Comparison of ENCODE assay signal across 18 cellular contexts in the genomic region with DNA sequence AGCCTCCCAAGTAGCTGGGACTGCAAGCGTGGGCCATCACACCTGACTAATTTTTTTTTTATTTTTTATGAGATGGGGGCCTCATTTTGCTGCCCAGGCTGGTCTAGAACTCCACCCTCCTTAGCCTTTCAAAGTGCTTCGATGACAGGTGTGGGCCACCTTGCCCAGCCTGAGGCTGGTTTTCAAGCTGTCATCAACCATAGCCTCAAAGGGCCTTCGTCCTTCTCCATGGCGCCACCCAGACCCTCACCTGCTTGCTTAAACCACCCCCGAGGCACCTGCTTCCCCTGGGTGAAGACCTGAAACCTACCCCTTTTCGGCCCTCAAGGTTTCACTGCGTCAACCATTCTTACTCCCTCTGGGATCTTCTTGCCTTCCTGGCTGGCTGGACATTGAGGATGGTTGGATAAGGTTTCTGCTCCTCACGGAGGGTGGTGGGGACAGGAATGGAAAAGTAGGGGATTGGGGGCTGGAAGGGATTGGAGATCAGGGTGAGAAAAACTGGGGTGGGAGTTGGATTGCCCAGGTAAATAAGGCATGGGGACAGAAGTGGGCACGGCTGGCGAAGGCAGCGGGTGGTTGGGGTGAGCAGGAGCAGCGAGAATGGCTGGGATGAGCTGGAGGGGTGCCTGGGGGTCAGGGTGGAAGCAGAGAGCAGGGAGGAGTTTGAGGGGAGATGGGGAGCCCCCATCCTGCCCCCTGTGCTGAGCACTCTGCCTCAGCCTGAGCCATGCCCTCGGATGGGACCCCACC. TPM values are rescaled to one million over a fixed set of nuclear protein-coding genes. Genes with fewer than 3 reads are reported as not detected.
DNase-seq lines count a peak whose midpoint lies in the region; ATAC-seq, FAIRE-seq and TF ChIP-seq lines count a peak whose summit lies in the region.
"Had no signal": no experiment of that assay in that cellular context is flagged by ENCODE, and none has a peak within 500 bp of the region (broad histone marks: within the 10 kb centered on the region; RNA-seq: fewer than 3 reads in every experiment).

No MANE protein-coding gene starts in this region.

- no peak for FAIRE-seq in GM12891 (lab: Jason Lieb, UNC)
- FAIRE-seq: G401.6 had no signal

- intact Hi-C loops in natural killer cell (cut with micrococcal nuclease), result no loop called here

- DNase-seq in activated naive CD4-positive, alpha-beta T cell (lab: John Stamatoyannopoulos, UW), result no peak
- peak; percentile 1 for DNase-seq in effector CD4-positive, alpha-beta T cell
- DNase-seq in natural killer cell (peak; percentile 1), GM12891 (ENCODE audit: insufficient read length, low spot score) (no peak), Ammon's horn (ENCODE audit: low spot score) (no peak)
- peak; percentile 0 for DNase-seq in stimulated activated naive CD8-positive, alpha-beta T cell treated with anti-CD3 and anti-CD28 coated beads, Interleukin-15, Interleukin-2, amounts not matched to agents 100 U/mL and 50 U/mL, for 24 hours
- DNase-seq: DND-41, NCI-H1048, NCI-H146, NCI-H2081 treated with DMSO at 0.1 percent for 48 hours, NCI-H510A treated with DMSO at 0.1 percent for 48 hours, SHP77 treated with DMSO at 0.1 percent for 48 hours had no signal

- peak overlapping the region; percentile 2 for H3K27ac Mint-ChIP-seq in activated naive CD4-positive, alpha-beta T cell treated with anti-CD3 and anti-CD28 coated beads, Interleukin-2, amount 50 U/mL, for 24 hours
- H3K27ac Mint-ChIP-seq in natural killer cell, result no peak overlapping the region
- H3K27ac Mint-ChIP-seq: GM23338 had no signal

- TF ChIP-seq POLR2A in GM12891 (IDR thresholded peaks at IDR 0.05; ENCODE audit: low read depth, low read length), result no peak

- no peaks in the 10 kb centered on the region for H3K9me3 Mint-ChIP-seq in activated naive CD4-positive, alpha-beta T cell treated with anti-CD3 and anti-CD28 coated beads, Interleukin-2, amount 50 U/mL, for 24 hours
- no peaks in the 10 kb centered on the region for H3K9me3 Mint-ChIP-seq in natural killer cell
- H3K9me3 Mint-ChIP-seq: GM23338 had no signal

- H3K36me3 Mint-ChIP-seq in activated naive CD4-positive, alpha-beta T cell treated with anti-CD3 and anti-CD28 coated beads, Interleukin-2, amount 50 U/mL, for 24 hours, result no peaks in the 10 kb centered on the region
- no peaks in the 10 kb centered on the region for H3K36me3 Mint-ChIP-seq in natural killer cell

- H3K27me3 Mint-ChIP-seq in activated naive CD4-positive, alpha-beta T cell treated with anti-CD3 and anti-CD28 coated beads, Interleukin-2, amount 50 U/mL, for 24 hours, result no peaks in the 10 kb centered on the region
- peaks cover 9 to 12% of the 10 kb centered on the region in 2 donors for H3K27me3 Mint-ChIP-seq in natural killer cell (ENCODE audit: low read depth in 2 of 2)

- ATAC-seq in natural killer cell (no peak), HG02884 (IDR thresholded peaks at IDR 0.05; ENCODE audit: unreplicated experiment) (no peak)
- ATAC-seq in stimulated activated naive CD8-positive, alpha-beta T cell treated with anti-CD3 and anti-CD28 coated beads, Interleukin-15, Interleukin-2, amounts not matched to agents 100 U/mL and 50 U/mL, for 24 hours, result no peak
- ATAC-seq: GM23338 had no signal

- no peak overlapping the region for H3K4me3 Mint-ChIP-seq in activated naive CD4-positive, alpha-beta T cell treated with anti-CD3 and anti-CD28 coated beads, Interleukin-2, amount 50 U/mL, for 24 hours
- no peak overlapping the region for H3K4me3 Mint-ChIP-seq in natural killer cell
- H3K4me3 Mint-ChIP-seq: GM23338 had no signal

- H3K4me1 Mint-ChIP-seq in activated naive CD4-positive, alpha-beta T cell treated with anti-CD3 and anti-CD28 coated beads, Interleukin-2, amount 50 U/mL, for 24 hours, result peaks cover 4% of the 10 kb centered on the region
- H3K4me1 Mint-ChIP-seq in natural killer cell, result peaks cover 5 to 11% of the 10 kb centered on the region in 2 donors

- no peak for TF ChIP-seq CTCF in natural killer cell (IDR thresholded peaks at IDR 0.05)

TF ChIP-seq in GM12891, 5 proteins besides CTCF, POLR2A, EP300 and RAD21:
- no peak for TF ChIP-seq POLR2AphosphoS5 (IDR thresholded peaks at IDR 0.05; ENCODE audit: low read depth, low read length)
- TF ChIP-seq TAF1 (IDR thresholded peaks at IDR 0.05; ENCODE audit: low read depth, low read length), result no peak
- TF ChIP-seq PAX5 (IDR thresholded peaks at IDR 0.05; ENCODE audit: insufficient read depth, low read length, severe bottlenecking), result no peak
- TF ChIP-seq SPI1 (IDR thresholded peaks at IDR 0.05; ENCODE audit: low read depth, low read length), result no peak
- no peak for TF ChIP-seq POU2F2 (IDR thresholded peaks at IDR 0.05; ENCODE audit: low read depth, low read length)

RNA-seq across cellular contexts. Expression of gene ACR, which starts 2.8 kb away (rescaled TPM):
- not detected for total RNA-seq in natural killer cell
- polyA plus RNA-seq in GM12891 (2012; ENCODE audit: low read depth, missing spikeins), result not detected
- total RNA-seq: A673, GM23338, MCF 10A had no signal
- polyA plus RNA-seq: GM23338 had no signal

RNA-seq across cellular contexts. Expression of gene RABL2B, which starts 48.3 kb away (rescaled TPM):
- 10 to 100 TPM; 56.3 to 61.5 (median 58.5) TPM for total RNA-seq in natural killer cell
- polyA plus RNA-seq in GM12891 (2012; ENCODE audit: low read depth, missing spikeins), result 16.5 TPM

Comparison
In these comparisons a context has a peak if more than half of its experiments do, and no peak if none do; other contexts are left out.
1. DNase-seq: peak in effector CD4-positive, alpha-beta T cell (single experiment), natural killer cell (single experiment) and stimulated activated naive CD8-positive, alpha-beta T cell treated with anti-CD3 and anti-CD28 coated beads, Interleukin-15, Interleukin-2, amounts not matched to agents 100 U/mL and 50 U/mL, for 24 hours (single experiment); none in activated naive CD4-positive, alpha-beta T cell (0 of 4), GM12891 (single experiment) and Ammon's horn (single experiment).